In genomic region chr3:141243295-141243707, GRCh38 we compare ENCODE assay signal across 8 cellular contexts. TPM values are rescaled to one million over a fixed set of nuclear protein-coding genes. Genes with fewer than 3 reads are reported as not detected.
DNase-seq lines count a peak whose midpoint lies in the region; ATAC-seq, FAIRE-seq and TF ChIP-seq lines count a peak whose summit lies in the region.

No MANE protein-coding gene starts in this region.

- no peaks in the 10 kb centered on the region for H3K36me3 Mint-ChIP-seq in activated T-helper 17 cell treated with anti-CD3 and anti-CD28 coated beads, Interleukin-2, amount 50 U/mL, for 72 hours (ENCODE audit: low read depth)

- no peaks in the 10 kb centered on the region; the same call in 1 of the 2 replicates for H3K27me3 ChIP-seq in Panc1 (ENCODE audit: control insufficient read depth, insufficient read depth, low read length)
- H3K27me3 ChIP-seq in keratinocyte (ENCODE audit: control insufficient read depth, extremely low read depth, insufficient read depth, low read length): no peaks in the 10 kb centered on the region
- no peaks in the 10 kb centered on the region for H3K27me3 ChIP-seq in H7 (ENCODE audit: control insufficient read depth, insufficient read depth, low read length)

- DNase-seq in Panc1 (ENCODE audit: low read depth, low spot score): no peak
- DNase-seq in keratinocyte (ENCODE audit: low read depth, low spot score): no peak
- peak; percentile 43 to 64 for DNase-seq in stimulated activated CD8-positive, alpha-beta memory T cell treated with anti-CD3 and anti-CD28 coated beads, Interleukin-4, amount 100 ng/mL, for 4 hours (ENCODE audit: low read depth in 2 of 2, low spot score in 1 of 2)
- DNase-seq in H7: no peak
- DNase-seq in HuH-7 (ENCODE audit: low spot score): no peak
- DNase-seq in NCI-H146 treated with DMSO at 0.1 percent for 48 hours (lab: John Stamatoyannopoulos, UW; ENCODE audit: unreplicated experiment): no peak

- no peaks in the 10 kb centered on the region for H3K9me1 ChIP-seq in keratinocyte (ENCODE audit: control insufficient read depth, extremely low read depth, insufficient read depth, low read length)

- dilution Hi-C loops in keratinocyte (cut with MboI; ENCODE audit: extremely low pct_ligation_motif_present, low sequenced_read_pairs): no loop called here

- H4K20me1 ChIP-seq in keratinocyte (ENCODE audit: control insufficient read depth, extremely low read depth, insufficient read depth, low read length): no peaks in the 10 kb centered on the region

- no peak overlapping the region for H3K4me2 ChIP-seq in keratinocyte (ENCODE audit: control insufficient read depth, extremely low read depth, insufficient read depth, low read depth, low read length)

- peak; percentile 36 for FAIRE-seq in keratinocyte (lab: Jason Lieb, UNC)

- no peak overlapping the region for H2AFZ ChIP-seq in keratinocyte (ENCODE audit: control insufficient read depth, low read length)

- H3K36me3 ChIP-seq in Panc1 (ENCODE audit: control insufficient read depth, insufficient read depth, low read length) (no peaks in the 10 kb centered on the region), keratinocyte (ENCODE audit: control insufficient read depth in 2 of 2, extremely low read depth in 1 of 2, insufficient read depth in 2 of 2, low read length in 2 of 2) (no peaks in the 10 kb centered on the region), H7 (replicated peaks; ENCODE audit: control insufficient read depth, insufficient read depth, low read length) (peaks cover 1% of the 10 kb centered on the region)

- BruUV-seq in Panc1 (replicated peaks; lab: Mats Ljungman, UMichigan): no TSS peak

- ATAC-seq in Panc1: peak; percentile 41; the same call in 1 of the 2 replicates
- ATAC-seq in activated T-helper 17 cell treated with anti-CD3 and anti-CD28 coated beads, Interleukin-2, amount 50 U/mL, for 72 hours (replicated peaks): peak; percentile 88
- ATAC-seq in GM21786 (IDR thresholded peaks at IDR 0.05; ENCODE audit: unreplicated experiment): no peak

- H3K9me3 Mint-ChIP-seq in activated T-helper 17 cell treated with anti-CD3 and anti-CD28 coated beads, Interleukin-2, amount 50 U/mL, for 72 hours: no peaks in the 10 kb centered on the region

- in situ Hi-C loops in Panc1 (cut with HindIII; ENCODE audit: low pct_unique_long_range_greater_than_20kb, low sequenced_read_pairs): no loop called here

- no peaks in the 10 kb centered on the region for H3K79me2 ChIP-seq in keratinocyte (ENCODE audit: control insufficient read depth, insufficient read depth, low read length)

- peaks cover 3% of the 10 kb centered on the region for H3K4me1 Mint-ChIP-seq in activated T-helper 17 cell treated with anti-CD3 and anti-CD28 coated beads, Interleukin-2, amount 50 U/mL, for 72 hours

- no peak overlapping the region for H3K27ac Mint-ChIP-seq in activated T-helper 17 cell treated with anti-CD3 and anti-CD28 coated beads, Interleukin-2, amount 50 U/mL, for 72 hours

- intact Hi-C loops in Panc1 (cut with micrococcal nuclease; ENCODE audit: unreplicated experiment): no loop called here

- POLR2A ChIA-PET in Panc1 (lab: Charles Lee): no interaction called here

- CTCF ChIA-PET in Panc1 (lab: Charles Lee): no interaction called here

- peak overlapping the region; percentile 16 for H3K4me3 Mint-ChIP-seq in activated T-helper 17 cell treated with anti-CD3 and anti-CD28 coated beads, Interleukin-2, amount 50 U/mL, for 72 hours

- H3K27ac ChIP-seq in Panc1 (ENCODE audit: low read length) (no peak overlapping the region), keratinocyte (ENCODE audit: control insufficient read depth, insufficient read depth, low read length) (no peak overlapping the region)

- no peaks in the 10 kb centered on the region for H3K9me3 ChIP-seq in Panc1 (ENCODE audit: control insufficient read depth, insufficient read depth, low read depth, low read length)
- H3K9me3 ChIP-seq in keratinocyte (ENCODE audit: control insufficient read depth, low read depth, low read length): no peaks in the 10 kb centered on the region

- H3K4me1 ChIP-seq in Panc1 (ENCODE audit: control insufficient read depth, insufficient read depth, low read length) (no peaks in the 10 kb centered on the region), keratinocyte (ENCODE audit: control insufficient read depth, extremely low read depth, insufficient read depth, low read length) (peaks cover 24% of the 10 kb centered on the region)

- no peaks in the 10 kb centered on the region for H3K27me3 Mint-ChIP-seq in activated T-helper 17 cell treated with anti-CD3 and anti-CD28 coated beads, Interleukin-2, amount 50 U/mL, for 72 hours

- H3K4me3 ChIP-seq in Panc1 (ENCODE audit: low read depth in 2 of 2, low read length in 2 of 2) (no peak overlapping the region), keratinocyte (ENCODE audit: control insufficient read depth in 2 of 3, extremely low read depth in 1 of 3, insufficient read depth in 2 of 3, low read depth in 1 of 3, low read length in 3 of 3) (no peak overlapping the region), H7 (ENCODE audit: insufficient read depth, low read depth, low read length) (no peak overlapping the region)

- TF ChIP-seq CTCF in Panc1 (IDR thresholded peaks at IDR 0.05): no peak
- no peak for TF ChIP-seq CTCF in keratinocyte (optimal IDR thresholded peaks at IDR 0.05 in 1 of 3, IDR thresholded peaks at IDR 0.05 in 1 of 3, conservative IDR thresholded peaks at IDR 0.05 in 1 of 3; ENCODE audit: extremely low read depth in 1 of 3, insufficient read depth in 2 of 3, low read length in 3 of 3)

- H3K9ac ChIP-seq in keratinocyte (ENCODE audit: control insufficient read depth, extremely low read depth, insufficient read depth, low read length): no peak overlapping the region

RNA-seq across cellular contexts. Expression of gene PXYLP1, which starts 11.7 kb away (rescaled TPM):
- 1.4 TPM for total RNA-seq in Panc1 (2021; ENCODE audit: unreplicated experiment)
- polyA plus RNA-seq in Panc1 (2012; ENCODE audit: insufficient read length): 1.6 TPM
- 10 to 100 TPM in 1 of 2 donors, 1 to 10 TPM in 1; 5.7 to 11.4 TPM for total RNA-seq in activated T-helper 17 cell treated with anti-CD3 and anti-CD28 coated beads, Interleukin-2, amount 50 U/mL, for 72 hours
- 2.3 to 3.1 TPM (median 3.0 TPM) in 3 replicates for polyA plus RNA-seq in keratinocyte
- 2.4 TPM for polyA plus RNA-seq in keratinocyte (2011; ENCODE audit: low read depth)
- 1.4 and 2.3 TPM in 2 replicates for polyA plus RNA-seq in keratinocyte (2011; cell fraction: cytosol; rRNA removed)
- polyA plus RNA-seq in keratinocyte (2011; cell fraction: nucleus; rRNA removed): 3.5 and 4.3 TPM in 2 replicates
- 2.1 and 3.4 TPM in 2 replicates for polyA plus RNA-seq in keratinocyte (2012; ENCODE audit: low replicate concordance)
- 3.4 to 6.6 TPM (median 4.7 TPM) in 3 replicates for polyA minus RNA-seq in keratinocyte
- 1.2 TPM for polyA minus RNA-seq in keratinocyte (2011; cell fraction: cytosol; rRNA and poly(A)+ RNA removed)
- polyA minus RNA-seq in keratinocyte (2011; cell fraction: nucleus; rRNA and poly(A)+ RNA removed): 2.6 and 4.5 TPM in 2 replicates
- total RNA-seq in H7 (2014; rRNA removed; shearing (Covaris generic)): 16.7 and 16.9 TPM in 2 replicates

Comparison
In these comparisons a context has a peak if more than half of its experiments do, and no peak if none do; other contexts are left out.
1. DNase-seq: peak in stimulated activated CD8-positive, alpha-beta memory T cell treated with anti-CD3 and anti-CD28 coated beads, Interleukin-4, amount 100 ng/mL, for 4 hours (2 of 2); none in Panc1 (single experiment), keratinocyte (single experiment), H7 (single experiment), HuH-7 (single experiment) and NCI-H146 treated with DMSO at 0.1 percent for 48 hours (single experiment).